In the genomic region with DNA sequence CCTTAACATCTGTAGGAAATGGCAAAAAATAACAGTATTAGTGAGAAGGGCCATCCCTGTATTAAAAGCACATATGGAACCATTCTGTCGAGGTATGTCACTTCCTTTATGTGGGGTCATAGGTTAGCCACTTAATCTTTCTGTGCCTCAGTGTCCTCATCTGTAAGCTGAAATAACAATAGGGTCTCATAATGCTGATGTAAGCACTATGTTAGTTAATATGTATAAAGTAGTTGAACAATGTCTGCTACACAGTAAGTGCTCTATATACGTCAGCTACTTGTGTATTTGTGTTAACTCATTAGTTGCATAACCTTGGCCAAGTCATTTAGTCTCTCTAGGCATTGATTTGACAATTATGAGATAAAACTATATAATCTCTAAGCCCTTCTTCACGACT, we compare ENCODE assay signal across 31 cellular contexts. TPM values are rescaled to one million over a fixed set of nuclear protein-coding genes. Genes with fewer than 3 reads are reported as not detected.
"Had no signal": no experiment of that assay in that cellular context is flagged by ENCODE, and none has a peak within 500 bp of the region (broad histone marks: within the 10 kb centered on the region; RNA-seq: fewer than 3 reads in every experiment).

No MANE protein-coding gene starts in this region.

- ATAC-seq: activated CD4-positive, CD25-positive, alpha-beta regulatory T cell treated with anti-CD3 and anti-CD28 coated beads, Interleukin-2, amount 50 U/mL, for 24 hours; activated CD8-positive, alpha-beta T cell treated with anti-CD3 and anti-CD28 coated beads for 36 hours; activated T-cell treated with anti-CD3 and anti-CD28 coated beads, Interleukin-2, amount 50 U/mL, for 4 hours; activated T-helper 17 cell treated with anti-CD3 and anti-CD28 coated beads, Interleukin-2, amount 50 U/mL, for 72 hours; effector memory CD8-positive, alpha-beta T cell; foreskin keratinocyte; gastrocnemius medialis; heart left ventricle; T-helper 17 cell had no signal

- H3K4me3 ChIP-seq: coronary artery, dorsolateral prefrontal cortex, esophagus muscularis mucosa, gastrocnemius medialis, heart left ventricle had no signal

- H3K36me3 ChIP-seq: brain microvascular endothelial cell, esophagus muscularis mucosa, gastrocnemius medialis, heart left ventricle, WERI-Rb-1 had no signal

- DNase-seq: activated B cell treated with CpG ODN at 0.5 μM for 24 hours; activated CD4-positive, alpha-beta T cell treated with anti-CD3 and anti-CD28 coated beads for 48 hours; activated CD4-positive, alpha-beta T cell treated with anti-CD3 and anti-CD28 coated beads, Interleukin-2, amount 50 U/mL, for 1 hour; activated CD4-positive, alpha-beta T cell treated with anti-CD3 and anti-CD28 coated beads, Interleukin-2, amount 50 U/mL, for 48 hours; activated CD8-positive, alpha-beta memory T cell treated with anti-CD3 and anti-CD28 coated beads for 24 hours; activated CD8-positive, alpha-beta T cell treated with anti-CD3 and anti-CD28 coated beads for 36 hours; activated effector memory CD4-positive, alpha-beta T cell treated with Interleukin-2 at 50 U/mL for 16 hours; activated gamma-delta T cell treated with Interleukin-2 at 50 U/mL for 16 hours; activated naive CD4-positive, alpha-beta T cell treated with anti-CD3 and anti-CD28 coated beads, Interleukin-2, amount 50 U/mL, for 16 hours; activated naive CD4-positive, alpha-beta T cell treated with Interleukin-2 at 50 U/mL for 16 hours; activated T-cell treated with anti-CD3 and anti-CD28 coated beads, Interleukin-2, amount 50 U/mL, for 4 hours; amniotic stem cell; anterior cingulate cortex; brain microvascular endothelial cell; dorsolateral prefrontal cortex; effector memory CD8-positive, alpha-beta T cell; erythroblast; foreskin keratinocyte; gastrocnemius medialis; glutamatergic neuron; heart left ventricle; T-helper 17 cell; T1000; WERI-Rb-1 had no signal

- H3K27me3 ChIP-seq: brain microvascular endothelial cell, esophagus muscularis mucosa, gastrocnemius medialis, heart left ventricle had no signal

- H3K27ac ChIP-seq: coronary artery, dorsolateral prefrontal cortex, esophagus muscularis mucosa, foreskin keratinocyte, gastrocnemius medialis, heart left ventricle, WERI-Rb-1 had no signal

- FAIRE-seq: astrocyte, bronchial epithelial cell had no signal

- H3K9me3 ChIP-seq: esophagus muscularis mucosa, gastrocnemius medialis, heart left ventricle had no signal

- H3K4me1 ChIP-seq: esophagus muscularis mucosa, gastrocnemius medialis, heart left ventricle had no signal

RNA-seq across cellular contexts. Expression of a gene that starts 11.8 kb away (rescaled TPM):
- total RNA-seq: activated B cell treated with CpG ODN at 0.5 μM for 24 hours; activated T-cell treated with anti-CD3 and anti-CD28 coated beads, Interleukin-2, amount 50 U/mL, for 4 hours; activated T-helper 17 cell treated with anti-CD3 and anti-CD28 coated beads, Interleukin-2, amount 50 U/mL, for 72 hours; bronchial epithelial cell; cardiac septum; gastrocnemius medialis; heart left ventricle; T-helper 17 cell had no signal
- polyA plus RNA-seq: heart left ventricle had no signal
